1 cellular context compared by ENCODE assay signal in the genomic region with DNA sequence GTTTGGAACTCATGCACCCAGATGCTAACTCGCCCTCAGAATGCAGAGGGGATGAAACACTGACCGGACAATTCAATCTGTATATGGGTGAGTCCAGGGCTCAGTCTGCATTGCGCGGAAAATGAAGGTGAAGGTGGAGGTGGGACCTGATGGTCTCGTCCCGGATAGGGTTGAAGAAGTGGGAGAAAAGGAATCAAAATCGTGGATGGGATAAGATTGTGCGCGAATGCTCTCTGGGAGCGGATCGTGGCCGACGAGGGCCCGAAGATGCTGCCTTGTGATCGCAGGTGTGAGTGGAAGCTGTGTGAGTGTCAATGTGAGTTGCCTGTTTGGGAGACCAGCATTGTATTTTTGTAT.
TF ChIP-seq lines count a peak whose summit lies in the region.

No MANE protein-coding gene starts in this region.

TF ChIP-seq in HEK293, 187 proteins besides CTCF, POLR2A, EP300 and RAD21 (continued from another document and continues in another):
- TF ChIP-seq, protein P1, sequence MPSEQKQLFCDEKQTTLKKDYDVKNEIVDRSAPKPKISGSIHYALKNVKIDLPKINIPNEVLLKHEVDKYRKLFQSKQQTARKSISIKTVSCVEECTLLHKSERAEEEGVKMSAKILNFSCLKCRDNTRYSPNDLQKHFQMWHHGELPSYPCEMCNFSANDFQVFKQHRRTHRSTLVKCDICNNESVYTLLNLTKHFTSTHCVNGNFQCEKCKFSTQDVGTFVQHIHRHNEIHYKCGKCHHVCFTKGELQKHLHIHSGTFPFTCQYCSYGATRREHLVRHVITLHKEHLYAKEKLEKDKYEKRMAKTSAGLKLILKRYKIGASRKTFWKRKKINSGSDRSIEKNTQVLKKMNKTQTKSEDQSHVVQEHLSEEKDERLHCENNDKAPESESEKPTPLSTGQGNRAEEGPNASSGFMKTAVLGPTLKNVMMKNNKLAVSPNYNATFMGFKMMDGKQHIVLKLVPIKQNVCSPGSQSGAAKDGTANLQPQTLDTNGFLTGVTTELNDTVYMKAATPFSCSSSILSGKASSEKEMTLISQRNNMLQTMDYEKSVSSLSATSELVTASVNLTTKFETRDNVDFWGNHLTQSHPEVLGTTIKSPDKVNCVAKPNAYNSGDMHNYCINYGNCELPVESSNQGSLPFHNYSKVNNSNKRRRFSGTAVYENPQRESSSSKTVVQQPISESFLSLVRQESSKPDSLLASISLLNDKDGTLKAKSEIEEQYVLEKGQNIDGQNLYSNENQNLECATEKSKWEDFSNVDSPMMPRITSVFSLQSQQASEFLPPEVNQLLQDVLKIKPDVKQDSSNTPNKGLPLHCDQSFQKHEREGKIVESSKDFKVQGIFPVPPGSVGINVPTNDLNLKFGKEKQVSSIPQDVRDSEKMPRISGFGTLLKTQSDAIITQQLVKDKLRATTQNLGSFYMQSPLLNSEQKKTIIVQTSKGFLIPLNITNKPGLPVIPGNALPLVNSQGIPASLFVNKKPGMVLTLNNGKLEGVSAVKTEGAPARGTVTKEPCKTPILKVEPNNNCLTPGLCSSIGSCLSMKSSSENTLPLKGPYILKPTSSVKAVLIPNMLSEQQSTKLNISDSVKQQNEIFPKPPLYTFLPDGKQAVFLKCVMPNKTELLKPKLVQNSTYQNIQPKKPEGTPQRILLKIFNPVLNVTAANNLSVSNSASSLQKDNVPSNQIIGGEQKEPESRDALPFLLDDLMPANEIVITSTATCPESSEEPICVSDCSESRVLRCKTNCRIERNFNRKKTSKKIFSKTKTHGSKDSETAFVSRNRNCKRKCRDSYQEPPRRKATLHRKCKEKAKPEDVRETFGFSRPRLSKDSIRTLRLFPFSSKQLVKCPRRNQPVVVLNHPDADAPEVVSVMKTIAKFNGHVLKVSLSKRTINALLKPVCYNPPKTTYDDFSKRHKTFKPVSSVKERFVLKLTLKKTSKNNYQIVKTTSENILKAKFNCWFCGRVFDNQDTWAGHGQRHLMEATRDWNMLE (tag by site-specific recombination; conservative IDR thresholded peaks at IDR 0.05; ENCODE audit: low read depth), result no peak; the same call in 1 of the 2 replicates
- TF ChIP-seq, protein P2, sequence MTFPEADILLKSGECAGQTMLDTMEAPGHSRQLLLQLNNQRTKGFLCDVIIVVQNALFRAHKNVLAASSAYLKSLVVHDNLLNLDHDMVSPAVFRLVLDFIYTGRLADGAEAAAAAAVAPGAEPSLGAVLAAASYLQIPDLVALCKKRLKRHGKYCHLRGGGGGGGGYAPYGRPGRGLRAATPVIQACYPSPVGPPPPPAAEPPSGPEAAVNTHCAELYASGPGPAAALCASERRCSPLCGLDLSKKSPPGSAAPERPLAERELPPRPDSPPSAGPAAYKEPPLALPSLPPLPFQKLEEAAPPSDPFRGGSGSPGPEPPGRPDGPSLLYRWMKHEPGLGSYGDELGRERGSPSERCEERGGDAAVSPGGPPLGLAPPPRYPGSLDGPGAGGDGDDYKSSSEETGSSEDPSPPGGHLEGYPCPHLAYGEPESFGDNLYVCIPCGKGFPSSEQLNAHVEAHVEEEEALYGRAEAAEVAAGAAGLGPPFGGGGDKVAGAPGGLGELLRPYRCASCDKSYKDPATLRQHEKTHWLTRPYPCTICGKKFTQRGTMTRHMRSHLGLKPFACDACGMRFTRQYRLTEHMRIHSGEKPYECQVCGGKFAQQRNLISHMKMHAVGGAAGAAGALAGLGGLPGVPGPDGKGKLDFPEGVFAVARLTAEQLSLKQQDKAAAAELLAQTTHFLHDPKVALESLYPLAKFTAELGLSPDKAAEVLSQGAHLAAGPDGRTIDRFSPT (tag by site-specific recombination; IDR thresholded peaks at IDR 0.05), result no peak
- TF ChIP-seq ZNF350 (tag by site-specific recombination; IDR thresholded peaks at IDR 0.05) (no peak), ZNF530 (tag by site-specific recombination; IDR thresholded peaks at IDR 0.05; ENCODE audit: low read depth) (no peak), ZNF302 (tag by site-specific recombination; IDR thresholded peaks at IDR 0.05; ENCODE audit: low read depth) (peak; percentile 86; the same call in 1 of the 2 replicates), ZFHX2 (tag by site-specific recombination; conservative IDR thresholded peaks at IDR 0.05) (no peak), ZNF433 (tag by site-specific recombination; IDR thresholded peaks at IDR 0.05; ENCODE audit: low read depth) (0 out of 2 replicates have a peak, but pooled peaks have one; percentile 9), ZNF138 (tag by site-specific recombination; IDR thresholded peaks at IDR 0.05; ENCODE audit: borderline replicate concordance) (no peak), ZNF2 (tag by site-specific recombination; IDR thresholded peaks at IDR 0.05) (peak; percentile 97), ZNF19 (tag by site-specific recombination; IDR thresholded peaks at IDR 0.05; ENCODE audit: low read depth) (no peak; the same call in 1 of the 2 replicates), TRIM28 (IDR thresholded peaks at IDR 0.05; ENCODE audit: borderline replicate concordance, low read length) (no peak), SCRT2 (tag by site-specific recombination; IDR thresholded peaks at IDR 0.05) (peak; percentile 19; the same call in 1 of the 2 replicates), ZBTB21 (tag by site-specific recombination; IDR thresholded peaks at IDR 0.05) (peak; percentile 70), ZNF335 (tag by site-specific recombination; conservative IDR thresholded peaks at IDR 0.05) (peak; percentile 21), ZSCAN30 (tag by site-specific recombination; IDR thresholded peaks at IDR 0.05) (no peak), ZBTB7A (tag by site-specific recombination; IDR thresholded peaks at IDR 0.05; ENCODE audit: low read depth) (0 out of 2 replicates have a peak, but pooled peaks have one; percentile 16), ZNF776 (tag by site-specific recombination; IDR thresholded peaks at IDR 0.05; ENCODE audit: borderline replicate concordance) (no peak), ZNF140 (tag by site-specific recombination; IDR thresholded peaks at IDR 0.05) (no peak), ZNF155 (tag by site-specific recombination; IDR thresholded peaks at IDR 0.05) (0 out of 2 replicates have a peak, but pooled peaks have one; percentile 15), SCRT1 (tag by site-specific recombination; IDR thresholded peaks at IDR 0.05; ENCODE audit: borderline replicate concordance) (no peak), ZNF426 (tag by site-specific recombination; IDR thresholded peaks at IDR 0.05) (no peak), ZNF48 (tag by site-specific recombination; IDR thresholded peaks at IDR 0.05) (no peak), ZNF211 (tag by site-specific recombination; IDR thresholded peaks at IDR 0.05; ENCODE audit: low read depth) (no peak), ZNF660 (tag by site-specific recombination; IDR thresholded peaks at IDR 0.05) (no peak; the same call in 1 of the 2 replicates), ZNF677 (tag by site-specific recombination; IDR thresholded peaks at IDR 0.05) (no peak), ZNF837 (tag by site-specific recombination; IDR thresholded peaks at IDR 0.05) (no peak), ZNF571 (tag by site-specific recombination; IDR thresholded peaks at IDR 0.05) (no peak), ZNF10 (tag by site-specific recombination; IDR thresholded peaks at IDR 0.05) (peak; percentile 42; the same call in 1 of the 2 replicates), ZNF600 (tag by site-specific recombination; IDR thresholded peaks at IDR 0.05) (peak; percentile 90), ZNF561 (tag by site-specific recombination; IDR thresholded peaks at IDR 0.05; ENCODE audit: borderline replicate concordance) (no peak), ZNF529 (tag by site-specific recombination; IDR thresholded peaks at IDR 0.05; ENCODE audit: insufficient replicate concordance) (no peak), ZNF621 (tag by site-specific recombination; IDR thresholded peaks at IDR 0.05) (no peak), ZNF747 (tag by site-specific recombination; IDR thresholded peaks at IDR 0.05) (no peak), ZSCAN16 (tag by site-specific recombination; IDR thresholded peaks at IDR 0.05) (no peak), ZBTB20 (tag by site-specific recombination; IDR thresholded peaks at IDR 0.05) (peak; percentile 80), ZNF416 (tag by site-specific recombination; IDR thresholded peaks at IDR 0.05) (no peak), ZFP3 (tag by site-specific recombination; IDR thresholded peaks at IDR 0.05; ENCODE audit: low read depth) (no peak), ZNF341 (tag by site-specific recombination; IDR thresholded peaks at IDR 0.05; ENCODE audit: low read depth) (peak; percentile 7; the same call in 1 of the 2 replicates), PRDM1 (tag by site-specific recombination; IDR thresholded peaks at IDR 0.05) (no peak), ZNF16 (tag by site-specific recombination; IDR thresholded peaks at IDR 0.05; ENCODE audit: low read depth) (no peak), SALL2 (tag by site-specific recombination; IDR thresholded peaks at IDR 0.05; ENCODE audit: borderline replicate concordance) (no peak), ZNF24 (tag by site-specific recombination; IDR thresholded peaks at IDR 0.05) (peak; percentile 70; the same call in 1 of the 2 replicates), ZNF768 (tag by site-specific recombination; IDR thresholded peaks at IDR 0.05) (no peak)
- TF ChIP-seq, protein P3, sequence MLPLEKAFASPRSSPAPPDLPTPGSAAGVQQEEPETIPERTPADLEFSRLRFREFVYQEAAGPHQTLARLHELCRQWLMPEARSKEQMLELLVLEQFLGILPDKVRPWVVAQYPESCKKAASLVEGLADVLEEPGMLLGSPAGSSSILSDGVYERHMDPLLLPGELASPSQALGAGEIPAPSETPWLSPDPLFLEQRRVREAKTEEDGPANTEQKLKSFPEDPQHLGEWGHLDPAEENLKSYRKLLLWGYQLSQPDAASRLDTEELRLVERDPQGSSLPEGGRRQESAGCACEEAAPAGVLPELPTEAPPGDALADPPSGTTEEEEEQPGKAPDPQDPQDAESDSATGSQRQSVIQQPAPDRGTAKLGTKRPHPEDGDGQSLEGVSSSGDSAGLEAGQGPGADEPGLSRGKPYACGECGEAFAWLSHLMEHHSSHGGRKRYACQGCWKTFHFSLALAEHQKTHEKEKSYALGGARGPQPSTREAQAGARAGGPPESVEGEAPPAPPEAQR (tag by site-specific recombination; IDR thresholded peaks at IDR 0.05), result peak; percentile 86; the same call in 1 of the 2 replicates
- TF ChIP-seq, protein P4, sequence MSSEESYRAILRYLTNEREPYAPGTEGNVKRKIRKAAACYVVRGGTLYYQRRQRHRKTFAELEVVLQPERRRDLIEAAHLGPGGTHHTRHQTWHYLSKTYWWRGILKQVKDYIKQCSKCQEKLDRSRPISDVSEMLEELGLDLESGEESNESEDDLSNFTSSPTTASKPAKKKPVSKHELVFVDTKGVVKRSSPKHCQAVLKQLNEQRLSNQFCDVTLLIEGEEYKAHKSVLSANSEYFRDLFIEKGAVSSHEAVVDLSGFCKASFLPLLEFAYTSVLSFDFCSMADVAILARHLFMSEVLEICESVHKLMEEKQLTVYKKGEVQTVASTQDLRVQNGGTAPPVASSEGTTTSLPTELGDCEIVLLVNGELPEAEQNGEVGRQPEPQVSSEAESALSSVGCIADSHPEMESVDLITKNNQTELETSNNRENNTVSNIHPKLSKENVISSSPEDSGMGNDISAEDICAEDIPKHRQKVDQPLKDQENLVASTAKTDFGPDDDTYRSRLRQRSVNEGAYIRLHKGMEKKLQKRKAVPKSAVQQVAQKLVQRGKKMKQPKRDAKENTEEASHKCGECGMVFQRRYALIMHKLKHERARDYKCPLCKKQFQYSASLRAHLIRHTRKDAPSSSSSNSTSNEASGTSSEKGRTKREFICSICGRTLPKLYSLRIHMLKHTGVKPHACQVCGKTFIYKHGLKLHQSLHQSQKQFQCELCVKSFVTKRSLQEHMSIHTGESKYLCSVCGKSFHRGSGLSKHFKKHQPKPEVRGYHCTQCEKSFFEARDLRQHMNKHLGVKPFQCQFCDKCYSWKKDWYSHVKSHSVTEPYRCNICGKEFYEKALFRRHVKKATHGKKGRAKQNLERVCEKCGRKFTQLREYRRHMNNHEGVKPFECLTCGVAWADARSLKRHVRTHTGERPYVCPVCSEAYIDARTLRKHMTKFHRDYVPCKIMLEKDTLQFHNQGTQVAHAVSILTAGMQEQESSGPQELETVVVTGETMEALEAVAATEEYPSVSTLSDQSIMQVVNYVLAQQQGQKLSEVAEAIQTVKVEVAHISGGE (tag by site-specific recombination; conservative IDR thresholded peaks at IDR 0.05; ENCODE audit: low read depth), result no peak
- TF ChIP-seq, protein P5, sequence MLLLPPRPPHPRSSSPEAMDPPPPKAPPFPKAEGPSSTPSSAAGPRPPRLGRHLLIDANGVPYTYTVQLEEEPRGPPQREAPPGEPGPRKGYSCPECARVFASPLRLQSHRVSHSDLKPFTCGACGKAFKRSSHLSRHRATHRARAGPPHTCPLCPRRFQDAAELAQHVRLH (tag by site-specific recombination; IDR thresholded peaks at IDR 0.05), result no peak
- TF ChIP-seq, protein P6, sequence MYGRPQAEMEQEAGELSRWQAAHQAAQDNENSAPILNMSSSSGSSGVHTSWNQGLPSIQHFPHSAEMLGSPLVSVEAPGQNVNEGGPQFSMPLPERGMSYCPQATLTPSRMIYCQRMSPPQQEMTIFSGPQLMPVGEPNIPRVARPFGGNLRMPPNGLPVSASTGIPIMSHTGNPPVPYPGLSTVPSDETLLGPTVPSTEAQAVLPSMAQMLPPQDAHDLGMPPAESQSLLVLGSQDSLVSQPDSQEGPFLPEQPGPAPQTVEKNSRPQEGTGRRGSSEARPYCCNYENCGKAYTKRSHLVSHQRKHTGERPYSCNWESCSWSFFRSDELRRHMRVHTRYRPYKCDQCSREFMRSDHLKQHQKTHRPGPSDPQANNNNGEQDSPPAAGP (tag by site-specific recombination; IDR thresholded peaks at IDR 0.05), result peak; percentile 67
- TF ChIP-seq, protein P7, sequence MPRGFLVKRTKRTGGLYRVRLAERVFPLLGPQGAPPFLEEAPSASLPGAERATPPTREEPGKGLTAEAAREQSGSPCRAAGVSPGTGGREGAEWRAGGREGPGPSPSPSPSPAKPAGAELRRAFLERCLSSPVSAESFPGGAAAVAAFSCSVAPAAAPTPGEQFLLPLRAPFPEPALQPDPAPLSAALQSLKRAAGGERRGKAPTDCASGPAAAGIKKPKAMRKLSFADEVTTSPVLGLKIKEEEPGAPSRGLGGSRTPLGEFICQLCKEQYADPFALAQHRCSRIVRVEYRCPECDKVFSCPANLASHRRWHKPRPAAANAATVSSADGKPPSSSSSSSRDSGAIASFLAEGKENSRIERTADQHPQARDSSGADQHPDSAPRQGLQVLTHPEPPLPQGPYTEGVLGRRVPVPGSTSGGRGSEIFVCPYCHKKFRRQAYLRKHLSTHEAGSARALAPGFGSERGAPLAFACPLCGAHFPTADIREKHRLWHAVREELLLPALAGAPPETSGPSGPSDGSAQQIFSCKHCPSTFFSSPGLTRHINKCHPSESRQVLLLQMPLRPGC (tag by site-specific recombination; IDR thresholded peaks at IDR 0.05), result no peak
- TF ChIP-seq, protein P8, sequence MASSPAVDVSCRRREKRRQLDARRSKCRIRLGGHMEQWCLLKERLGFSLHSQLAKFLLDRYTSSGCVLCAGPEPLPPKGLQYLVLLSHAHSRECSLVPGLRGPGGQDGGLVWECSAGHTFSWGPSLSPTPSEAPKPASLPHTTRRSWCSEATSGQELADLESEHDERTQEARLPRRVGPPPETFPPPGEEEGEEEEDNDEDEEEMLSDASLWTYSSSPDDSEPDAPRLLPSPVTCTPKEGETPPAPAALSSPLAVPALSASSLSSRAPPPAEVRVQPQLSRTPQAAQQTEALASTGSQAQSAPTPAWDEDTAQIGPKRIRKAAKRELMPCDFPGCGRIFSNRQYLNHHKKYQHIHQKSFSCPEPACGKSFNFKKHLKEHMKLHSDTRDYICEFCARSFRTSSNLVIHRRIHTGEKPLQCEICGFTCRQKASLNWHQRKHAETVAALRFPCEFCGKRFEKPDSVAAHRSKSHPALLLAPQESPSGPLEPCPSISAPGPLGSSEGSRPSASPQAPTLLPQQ (tag by site-specific recombination; IDR thresholded peaks at IDR 0.05), result peak; percentile 84; the same call in 1 of the 2 replicates
